Comparison of ENCODE assay signal across 1 cellular context in genomic region chr1:84690397-84691138, GRCh38.
A peak's percentile ranks its signal among the peaks of the same experiment; 100 is the strongest.
TF ChIP-seq lines count a peak whose summit lies in the region.

Gene SSX2IP, minus strand, starts transcription at chr1:84690461. Its CDS starts 19,242 bp downstream, at chr1:84671219.

TF ChIP-seq in K562, 482 proteins besides CTCF, POLR2A, EP300 and RAD21 (continued from another document):
- TF ChIP-seq HMGXB4 (CRISPR knock-in tag; IDR thresholded peaks at IDR 0.05) (no peak), SNIP1 (IDR thresholded peaks at IDR 0.05; ENCODE audit: low read depth) (no peak), SIX5 (IDR thresholded peaks at IDR 0.05; ENCODE audit: borderline replicate concordance in 1 of 2, insufficient read depth in 1 of 2, low read depth in 1 of 2, low read length in 2 of 2) (no peak), OTX1 (CRISPR knock-in tag; IDR thresholded peaks at IDR 0.05) (no peak), ZNF778 (CRISPR knock-in tag; IDR thresholded peaks at IDR 0.05) (no peak), TGIF2 (CRISPR knock-in tag; IDR thresholded peaks at IDR 0.05) (no peak), HNRNPK (IDR thresholded peaks at IDR 0.05; ENCODE audit: low read depth, low read length, poor library complexity, severe bottlenecking) (no peak), SMAD3 (CRISPR knock-in tag; conservative IDR thresholded peaks at IDR 0.05) (no peak), CHD7 (IDR thresholded peaks at IDR 0.05; ENCODE audit: low read depth, low read length) (no peak), STAG1 (CRISPR knock-in tag; IDR thresholded peaks at IDR 0.05; ENCODE audit: borderline replicate concordance) (no peak), MXI1 (IDR thresholded peaks at IDR 0.05; ENCODE audit: low read depth, low read length) (peak; percentile 67), HNRNPL (IDR thresholded peaks at IDR 0.05; ENCODE audit: low read depth, low read length) (no peak), ZNF143 (CRISPR knock-in tag; IDR thresholded peaks at IDR 0.05) (no peak), ZBTB8A (IDR thresholded peaks at IDR 0.05; ENCODE audit: partially characterized antibody) (no peak), FOSL1 (tag; conservative IDR thresholded peaks at IDR 0.05) (peak; percentile 81), ZNF398 (CRISPR knock-in tag; IDR thresholded peaks at IDR 0.05) (no peak), ZNF133 (CRISPR knock-in tag; IDR thresholded peaks at IDR 0.05) (no peak), ZNF609 (CRISPR knock-in tag; IDR thresholded peaks at IDR 0.05; ENCODE audit: borderline replicate concordance) (0 out of 2 replicates have a peak, but pooled peaks have one; percentile 55), MTA3 (IDR thresholded peaks at IDR 0.05; ENCODE audit: borderline replicate concordance) (peak; percentile 61; the same call in 1 of the 2 replicates), ATF7 (IDR thresholded peaks at IDR 0.05) (peak; percentile 63), ZNF785 (CRISPR knock-in tag; IDR thresholded peaks at IDR 0.05) (no peak), ELK3 (CRISPR knock-in tag; IDR thresholded peaks at IDR 0.05) (no peak), XRCC3 (IDR thresholded peaks at IDR 0.05) (no peak), DEAF1 (CRISPR knock-in tag; IDR thresholded peaks at IDR 0.05) (0 out of 2 replicates have a peak, but pooled peaks have one; percentile 5), MIER1 (IDR thresholded peaks at IDR 0.05; ENCODE audit: low read depth) (0 out of 2 replicates have a peak, but pooled peaks have one; percentile 54), CBFA2T2 (conservative IDR thresholded peaks at IDR 0.05) (peak; percentile 58), HMBOX1 (IDR thresholded peaks at IDR 0.05) (no peak), ILF3 (IDR thresholded peaks at IDR 0.05; ENCODE audit: borderline replicate concordance) (no peak)
